8 cellular contexts compared by ENCODE assay signal in the genomic region with DNA sequence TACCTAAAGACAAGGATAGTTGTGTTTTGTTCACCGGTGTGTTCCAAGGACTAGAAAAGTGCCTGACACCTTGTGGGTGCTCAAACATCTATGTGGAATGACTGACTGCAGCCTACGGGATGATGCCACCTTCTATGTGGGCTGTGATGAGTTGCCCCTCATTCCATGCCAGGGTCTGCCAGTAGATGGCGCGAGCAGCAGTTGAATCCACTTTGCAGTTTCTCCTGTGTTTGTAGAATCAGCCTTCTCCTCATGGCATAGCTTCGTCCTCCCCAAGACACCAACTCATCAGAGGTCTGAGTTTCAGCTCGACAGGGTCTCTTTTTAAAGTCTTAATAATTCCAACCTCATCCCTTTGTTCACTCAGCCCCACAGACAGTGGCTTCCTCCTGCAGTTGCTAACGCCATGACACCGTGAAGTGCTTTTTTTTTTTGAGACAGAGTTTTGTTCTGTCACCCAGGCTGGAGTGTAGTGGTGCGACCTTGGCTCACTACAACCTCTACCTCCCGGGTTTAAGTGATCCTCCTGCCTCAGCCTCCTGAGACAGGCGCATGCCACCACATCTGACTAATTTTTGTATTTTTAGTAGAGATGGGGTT.
DNase-seq lines count a peak whose midpoint lies in the region; ATAC-seq and TF ChIP-seq lines count a peak whose summit lies in the region.

No MANE protein-coding gene starts in this region.

- H3K9me3 Mint-ChIP-seq in activated CD4-positive, alpha-beta T cell treated with anti-CD3 and anti-CD28 coated beads, Interleukin-2, amount 10 ng/mL, durations not matched to agents 7 days and 5 days: peaks cover 5% of the 10 kb centered on the region
- H3K9me3 Mint-ChIP-seq in natural killer cell: no peaks in the 10 kb centered on the region

- no peaks in the 10 kb centered on the region for H3K9me3 ChIP-seq in upper lobe of left lung

- no peaks in the 10 kb centered on the region for H3K27me3 Mint-ChIP-seq in activated CD4-positive, alpha-beta T cell treated with anti-CD3 and anti-CD28 coated beads, Interleukin-2, amount 10 ng/mL, durations not matched to agents 7 days and 5 days
- H3K27me3 Mint-ChIP-seq in natural killer cell (ENCODE audit: low read depth in 2 of 2): peaks cover 32 to 62% of the 10 kb centered on the region in 2 donors

- ATAC-seq in natural killer cell (peak in 2 of 3 donors; percentile 34 to 51), upper lobe of left lung (ENCODE audit: low FRiP score in 2 of 2) (peak in 1 of 2 donors; percentile 53), GM18870 (IDR thresholded peaks at IDR 0.05; ENCODE audit: unreplicated experiment) (no peak)

- H3K36me3 ChIP-seq in upper lobe of left lung: no peaks in the 10 kb centered on the region

- no peak for TF ChIP-seq POLR2A in upper lobe of left lung (IDR thresholded peaks at IDR 0.05)

- CTCF ChIA-PET in activated CD4-positive, alpha-beta T cell treated with anti-CD3 and anti-CD28 coated beads, Interleukin-2, amount 10 ng/mL, durations not matched to agents 7 days and 5 days (lab: Charles Lee): interaction anchor here (0.6 to 0.9 kb wide), 3 partner anchors 12 to 1281 kb away, joined by 3 read pairs; no protein-coding TSS in a partner anchor

- H3K27ac ChIP-seq in upper lobe of left lung: no peak overlapping the region

- no peak overlapping the region for H3K4me3 Mint-ChIP-seq in activated CD4-positive, alpha-beta T cell treated with anti-CD3 and anti-CD28 coated beads, Interleukin-2, amount 10 ng/mL, durations not matched to agents 7 days and 5 days
- H3K4me3 Mint-ChIP-seq in natural killer cell: no peak overlapping the region

- peaks cover 6% of the 10 kb centered on the region for H3K4me1 Mint-ChIP-seq in activated CD4-positive, alpha-beta T cell treated with anti-CD3 and anti-CD28 coated beads, Interleukin-2, amount 10 ng/mL, durations not matched to agents 7 days and 5 days
- no peaks in the 10 kb centered on the region for H3K4me1 Mint-ChIP-seq in natural killer cell

- DNase-seq in DMS53 (lab: John Stamatoyannopoulos, UW): peak; percentile 82
- peak; percentile 26 for DNase-seq in HCEC 1CT
- peak; percentile 78 for DNase-seq in NCI-H2227 (lab: John Stamatoyannopoulos, UW; ENCODE audit: unreplicated experiment)
- DNase-seq in activated CD4-positive, alpha-beta T cell treated with anti-CD3 and anti-CD28 coated beads, Interleukin-2, amount 10 ng/mL, durations not matched to agents 7 days and 5 days: peak; percentile 65
- no peak for DNase-seq in epithelial cell of proximal tubule (ENCODE audit: low read depth)
- DNase-seq in natural killer cell: peak; percentile 19
- peak in 1 of 2 donors; percentile 57 for DNase-seq in upper lobe of left lung

- no peaks in the 10 kb centered on the region for H3K4me1 ChIP-seq in upper lobe of left lung

- TF ChIP-seq EP300 in upper lobe of left lung (IDR thresholded peaks at IDR 0.05): no peak

- TF ChIP-seq CTCF in epithelial cell of proximal tubule (conservative IDR thresholded peaks at IDR 0.05; ENCODE audit: low read depth, low read length) (peak; percentile 97), natural killer cell (IDR thresholded peaks at IDR 0.05) (peak; percentile 30), upper lobe of left lung (IDR thresholded peaks at IDR 0.05) (peak in 5 of 6 experiments; percentile 24 to 57 (median 47))

- POLR2A ChIA-PET in activated CD4-positive, alpha-beta T cell treated with anti-CD3 and anti-CD28 coated beads, Interleukin-2, amount 10 ng/mL, durations not matched to agents 7 days and 5 days (lab: Charles Lee): no interaction called here

- peaks cover 2% of the 10 kb centered on the region for H3K36me3 Mint-ChIP-seq in activated CD4-positive, alpha-beta T cell treated with anti-CD3 and anti-CD28 coated beads, Interleukin-2, amount 10 ng/mL, durations not matched to agents 7 days and 5 days (ENCODE audit: low read depth)
- no peaks in the 10 kb centered on the region for H3K36me3 Mint-ChIP-seq in natural killer cell

- WGBS in upper lobe of left lung, 2 donors: 46 to 60% methylated on average over 9 to 11 of the region's 11 CpGs

- intact Hi-C loops in natural killer cell (cut with micrococcal nuclease): no loop called here

- no peaks in the 10 kb centered on the region for H3K27me3 ChIP-seq in upper lobe of left lung

- H3K27ac Mint-ChIP-seq in activated CD4-positive, alpha-beta T cell treated with anti-CD3 and anti-CD28 coated beads, Interleukin-2, amount 10 ng/mL, durations not matched to agents 7 days and 5 days: peak overlapping the region; percentile 3
- H3K27ac Mint-ChIP-seq in natural killer cell: no peak overlapping the region

- H3K4me3 ChIP-seq in epithelial cell of proximal tubule (ENCODE audit: low read depth, low read length) (no peak overlapping the region), upper lobe of left lung (no peak overlapping the region)

Comparison
In these comparisons a context has a peak if more than half of its experiments do, and no peak if none do; other contexts are left out.
1. CTCF ChIP-seq: peak in every context shown above with its lines; median percentile 97 in epithelial cell of proximal tubule; 47 in upper lobe of left lung; 30 in natural killer cell.